11 cellular contexts compared by ENCODE assay signal in the genomic region with DNA sequence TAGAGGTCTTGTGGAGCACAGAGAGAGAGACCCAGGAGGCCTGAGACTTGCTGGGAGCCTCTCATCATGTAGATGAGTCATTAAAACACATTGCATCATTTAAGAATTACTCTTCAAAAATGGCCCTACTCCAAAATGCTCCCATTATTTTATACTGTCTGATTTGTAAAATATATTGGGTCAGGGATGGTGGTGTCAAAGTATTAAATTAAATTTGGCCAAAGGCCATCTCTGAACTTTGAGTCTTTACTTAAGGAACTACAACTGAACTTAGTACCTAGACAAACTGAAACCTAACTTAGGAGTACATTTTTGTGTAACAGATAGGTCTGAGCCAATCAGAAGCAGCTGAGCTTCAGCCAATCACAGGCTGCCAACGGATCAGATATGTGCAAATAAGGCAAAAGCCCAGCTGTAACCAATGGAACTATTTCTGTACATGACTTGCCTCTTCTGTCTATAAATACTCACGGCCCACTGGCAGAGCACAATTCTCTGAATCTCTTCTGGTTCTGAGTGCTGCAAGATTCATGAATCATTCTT.
DNase-seq lines count a peak whose midpoint lies in the region; ATAC-seq, FAIRE-seq and TF ChIP-seq lines count a peak whose summit lies in the region.
"Had no signal": no experiment of that assay in that cellular context is flagged by ENCODE, and none has a peak within 500 bp of the region (broad histone marks: within the 10 kb centered on the region; RNA-seq: fewer than 3 reads in every experiment).

No MANE protein-coding gene starts in this region.

- intact Hi-C loops in pancreas (cut with DNase I): no loop called here

- no peaks in the 10 kb centered on the region for H3K36me3 Mint-ChIP-seq in endodermal cell (ENCODE audit: low read depth)
- H3K36me3 Mint-ChIP-seq: activated naive CD4-positive, alpha-beta T cell treated with anti-CD3 and anti-CD28 coated beads, Interleukin-2, amount 50 U/mL, for 72 hours had no signal

- peak overlapping the region; percentile 75 for H3K27ac Mint-ChIP-seq in endodermal cell
- H3K27ac Mint-ChIP-seq: activated naive CD4-positive, alpha-beta T cell treated with anti-CD3 and anti-CD28 coated beads, Interleukin-2, amount 50 U/mL, for 72 hours had no signal

- H3K4me1 Mint-ChIP-seq in endodermal cell: peaks cover 44% of the 10 kb centered on the region

- no peak for FAIRE-seq in pancreas (lab: Jason Lieb, UNC)
- FAIRE-seq: small intestine had no signal

- no peak overlapping the region for H3K9ac ChIP-seq in endodermal cell (ENCODE audit: extremely low read depth, low read length, poor library complexity, severe bottlenecking)

- H3K4me3 Mint-ChIP-seq in endodermal cell: no peak overlapping the region

- no peaks in the 10 kb centered on the region for H3K9me3 ChIP-seq in MG63
- no peaks in the 10 kb centered on the region for H3K9me3 ChIP-seq in endodermal cell (ENCODE audit: control insufficient read depth, low read length)
- no peaks in the 10 kb centered on the region for H3K9me3 ChIP-seq in pancreas

- H3K9me3 Mint-ChIP-seq in endodermal cell: no peaks in the 10 kb centered on the region

- H3K36me3 ChIP-seq in MG63 (no peaks in the 10 kb centered on the region), endodermal cell (ENCODE audit: control insufficient read depth, insufficient read depth, low read length) (no peaks in the 10 kb centered on the region), pancreas (no peaks in the 10 kb centered on the region)

- H3K27ac ChIP-seq in endodermal cell (ENCODE audit: low read depth, low read length): no peak overlapping the region
- H3K27ac ChIP-seq in pancreas: peak overlapping the region in 1 of 4 donors; percentile 18

- ATAC-seq in pancreas: peak; percentile 51 to 82 (median 74)
- ATAC-seq in HG02870 (IDR thresholded peaks at IDR 0.05; ENCODE audit: unreplicated experiment): no peak
- no peak for ATAC-seq in GM21447 (IDR thresholded peaks at IDR 0.05; ENCODE audit: unreplicated experiment)
- no peak for ATAC-seq in HG03159 (IDR thresholded peaks at IDR 0.05; ENCODE audit: unreplicated experiment)
- ATAC-seq: activated naive CD4-positive, alpha-beta T cell treated with anti-CD3 and anti-CD28 coated beads, Interleukin-2, amount 50 U/mL, for 72 hours had no signal

- H3K4me1 ChIP-seq in endodermal cell (ENCODE audit: control insufficient read depth, insufficient read depth, low read length) (peaks cover 19% of the 10 kb centered on the region), pancreas (peaks cover 0 to 14% (median 3%) of the 10 kb centered on the region in 3 donors)

- DNase-seq in GM03348 (ENCODE audit: low spot score) (peak; percentile 50), MG63 (peak; percentile 37), endodermal cell (no peak), pancreas (peak in 3 of 6 donors; percentile 25 to 68 (median 37)), amniotic stem cell (lab: John Stamatoyannopoulos, UW) (no peak)
- DNase-seq: NCI-H2081, small intestine had no signal

- WGBS in endodermal cell (ENCODE audit: insufficient coverage in 1 of 2, insufficient read length in 1 of 2), 2 experiments: 88 to 95% methylated on average over 2 of the region's 2 CpGs
- WGBS in pancreas, 2 donors: 48 to 53% methylated on average over 2 of the region's 2 CpGs

- no peak for TF ChIP-seq CTCF in endodermal cell (conservative IDR thresholded peaks at IDR 0.05)
- no peak for TF ChIP-seq CTCF in pancreas (IDR thresholded peaks at IDR 0.05)

- no peak overlapping the region for H3K4me3 ChIP-seq in MG63
- no peak overlapping the region for H3K4me3 ChIP-seq in endodermal cell (ENCODE audit: low read length)
- no peak overlapping the region for H3K4me3 ChIP-seq in pancreas

- no peaks in the 10 kb centered on the region for H3K27me3 Mint-ChIP-seq in endodermal cell (ENCODE audit: insufficient read depth)

- H3K27me3 ChIP-seq in MG63 (no peaks in the 10 kb centered on the region), endodermal cell (ENCODE audit: control insufficient read depth, insufficient read depth, low read length, poor library complexity, severe bottlenecking) (no peaks in the 10 kb centered on the region), pancreas (no peaks in the 10 kb centered on the region)

Comparison
In these comparisons a context has a peak if more than half of its experiments do, and no peak if none do; other contexts are left out.
1. DNase-seq: peak in GM03348 (single experiment) and MG63 (single experiment); none in endodermal cell (single experiment) and amniotic stem cell (single experiment).
2. ATAC-seq: peak in pancreas (4 of 4); none in HG02870 (single experiment), GM21447 (single experiment) and HG03159 (single experiment).